In genomic region chr9:35748858-35749514, GRCh38 we compare ENCODE assay signal across 8 cellular contexts. TPM values are rescaled to one million over a fixed set of nuclear protein-coding genes. Genes with fewer than 3 reads are reported as not detected.
A peak's percentile ranks its signal among the peaks of the same experiment; 100 is the strongest.
DNase-seq lines count a peak whose midpoint lies in the region; ATAC-seq and TF ChIP-seq lines count a peak whose summit lies in the region.

TSS of gene GBA2 (minus strand) at chr9:35749228. CDS start at chr9:35748704, 524 bp downstream.
TSS of gene RGP1 (plus strand) at chr9:35749287. CDS start at chr9:35749756, 469 bp downstream.

- H3K4me1 Mint-ChIP-seq in CD4-positive, alpha-beta memory T cell = peaks cover 37 to 73% (median 51%) of the 10 kb centered on the region in 4 donors
- H3K4me1 Mint-ChIP-seq in endothelial cell (ENCODE audit: unreplicated experiment) = peaks cover 74% of the 10 kb centered on the region
- peaks cover 46% of the 10 kb centered on the region for H3K4me1 Mint-ChIP-seq in stimulated activated effector memory CD8-positive, alpha-beta T cell treated with anti-CD3 and anti-CD28 coated beads, Interleukin-12 subunit alpha, Interleukin-12 subunit beta, amount 100 ng/mL, for 72 hours

- H3K27me3 Mint-ChIP-seq in CD4-positive, alpha-beta memory T cell = no peaks in the 10 kb centered on the region
- peaks cover 9% of the 10 kb centered on the region for H3K27me3 Mint-ChIP-seq in endothelial cell (ENCODE audit: unreplicated experiment)

- H3K9ac ChIP-seq in NT2/D1 (ENCODE audit: insufficient read length, low read depth) = peak within 1 kb of the TSS; percentile 97

- H3K27ac ChIP-seq in CD4-positive, alpha-beta memory T cell (ENCODE audit: low read depth, low read length) = peak within 1 kb of the TSS; percentile 82
- peak within 1 kb of the TSS; percentile 60 for H3K27ac ChIP-seq in mesodermal cell (ENCODE audit: low read depth, low read length, severe bottlenecking)

- no peaks in the 10 kb centered on the region for H3K9me3 ChIP-seq in CD4-positive, alpha-beta memory T cell (ENCODE audit: control insufficient read depth in 1 of 2, low read length in 2 of 2)
- no peaks in the 10 kb centered on the region for H3K9me3 ChIP-seq in NT2/D1 (ENCODE audit: insufficient read depth, low read length)
- no peaks in the 10 kb centered on the region for H3K9me3 ChIP-seq in mesodermal cell (ENCODE audit: control insufficient read depth, low read length)

- peak within 1 kb of the TSS; percentile 87 to 97 (median 96) for H3K27ac Mint-ChIP-seq in CD4-positive, alpha-beta memory T cell
- H3K27ac Mint-ChIP-seq in endothelial cell (ENCODE audit: unreplicated experiment) = peak within 1 kb of the TSS; percentile 95
- H3K27ac Mint-ChIP-seq in stimulated activated effector memory CD8-positive, alpha-beta T cell treated with anti-CD3 and anti-CD28 coated beads, Interleukin-12 subunit alpha, Interleukin-12 subunit beta, amount 100 ng/mL, for 72 hours = peak within 1 kb of the TSS; percentile 93

- 0% methylated on average over 40 to 68 of the region's 69 CpGs for WGBS in mesodermal cell (ENCODE audit: insufficient coverage in 2 of 2), 2 experiments

- H3K4me1 ChIP-seq in CD4-positive, alpha-beta memory T cell (ENCODE audit: insufficient read depth, low read length) = peaks cover 45% of the 10 kb centered on the region
- peaks cover 11% of the 10 kb centered on the region for H3K4me1 ChIP-seq in NT2/D1 (ENCODE audit: insufficient read depth, insufficient read length)
- peaks cover 30% of the 10 kb centered on the region for H3K4me1 ChIP-seq in mesodermal cell (ENCODE audit: control insufficient read depth, insufficient read depth, low read length, poor library complexity, severe bottlenecking)

- no peaks in the 10 kb centered on the region for H3K9me3 Mint-ChIP-seq in CD4-positive, alpha-beta memory T cell
- H3K9me3 Mint-ChIP-seq in endothelial cell (ENCODE audit: unreplicated experiment) = no peaks in the 10 kb centered on the region
- no peaks in the 10 kb centered on the region for H3K9me3 Mint-ChIP-seq in stimulated activated effector memory CD8-positive, alpha-beta T cell treated with anti-CD3 and anti-CD28 coated beads, Interleukin-12 subunit alpha, Interleukin-12 subunit beta, amount 100 ng/mL, for 72 hours

- no peak for TF ChIP-seq CTCF in endothelial cell (IDR thresholded peaks at IDR 0.05; ENCODE audit: unreplicated experiment)

- peaks cover 33 to 59% of the 10 kb centered on the region in 2 donors for H3K36me3 Mint-ChIP-seq in CD4-positive, alpha-beta memory T cell
- H3K36me3 Mint-ChIP-seq in endothelial cell (ENCODE audit: low read depth, unreplicated experiment) = peaks cover 49% of the 10 kb centered on the region
- peaks cover 64% of the 10 kb centered on the region for H3K36me3 Mint-ChIP-seq in stimulated activated effector memory CD8-positive, alpha-beta T cell treated with anti-CD3 and anti-CD28 coated beads, Interleukin-12 subunit alpha, Interleukin-12 subunit beta, amount 100 ng/mL, for 72 hours

- peak within 1 kb of the TSS; percentile 89 to 92 for H3K4me3 ChIP-seq in CD4-positive, alpha-beta memory T cell (ENCODE audit: low read length in 2 of 2)
- H3K4me3 ChIP-seq in NT2/D1 (ENCODE audit: insufficient read length, low read depth) (peak within 1 kb of the TSS; percentile 92), mesodermal cell (ENCODE audit: extremely low read depth, insufficient read depth, low read length, poor library complexity, severe bottlenecking) (peak within 1 kb of the TSS; percentile 89)

- H3K27me3 ChIP-seq in CD4-positive, alpha-beta memory T cell (ENCODE audit: insufficient read depth, low read length) = no peaks in the 10 kb centered on the region
- no peaks in the 10 kb centered on the region for H3K27me3 ChIP-seq in NT2/D1 (ENCODE audit: insufficient read depth, insufficient read length)

- peak within 1 kb of the TSS; percentile 92 to 97 (median 94) for H3K4me3 Mint-ChIP-seq in CD4-positive, alpha-beta memory T cell
- peak within 1 kb of the TSS; percentile 96 for H3K4me3 Mint-ChIP-seq in endothelial cell (ENCODE audit: unreplicated experiment)
- H3K4me3 Mint-ChIP-seq in stimulated activated effector memory CD8-positive, alpha-beta T cell treated with anti-CD3 and anti-CD28 coated beads, Interleukin-12 subunit alpha, Interleukin-12 subunit beta, amount 100 ng/mL, for 72 hours = peak within 1 kb of the TSS; percentile 93

- DNase-seq in CD4-positive, alpha-beta memory T cell = peak; percentile 50 to 71 (median 62)
- DNase-seq in NT2/D1 (ENCODE audit: low read depth, low spot score) (peak; percentile 51), activated T-cell treated with anti-CD3 and anti-CD28 coated beads for 24 hours (ENCODE audit: low read depth) (peak; percentile 56), endothelial cell (ENCODE audit: low spot score) (peak; percentile 80)
- peak; percentile 72 to 88 for DNase-seq in stimulated activated effector memory CD8-positive, alpha-beta T cell treated with anti-CD3 and anti-CD28 coated beads, Interleukin-12 subunit alpha, Interleukin-12 subunit beta, amount 100 ng/mL, for 72 hours (ENCODE audit: low spot score in 2 of 2)

- ATAC-seq in GM19397 (IDR thresholded peaks at IDR 0.05; ENCODE audit: unreplicated experiment) (peak; percentile 82), HG03520 (IDR thresholded peaks at IDR 0.05; ENCODE audit: unreplicated experiment) (peak; percentile 64)
- ATAC-seq in stimulated activated effector memory CD8-positive, alpha-beta T cell treated with anti-CD3 and anti-CD28 coated beads, Interleukin-12 subunit alpha, Interleukin-12 subunit beta, amount 100 ng/mL, for 72 hours = peak; percentile 89

- POLR2A ChIA-PET in CD4-positive, alpha-beta memory T cell (lab: Charles Lee; ENCODE audit: partially characterized antibody) = interaction anchor here (0.8 to 8.1 kb wide), 15 partner anchors 8 to 739 kb away, joined by 3 to 179 read pairs (median 7); partner anchors contain the start of genes ARHGEF39, CCDC107, CREB3 and HINT2

- intact Hi-C loops in CD4-positive, alpha-beta memory T cell (cut with micrococcal nuclease) = loop anchor here (1.0 to 5.0 kb wide), 6 partner anchors 13 to 637 kb away; partner anchors contain the start of genes CCDC107, CREB3, RMRP and TLN1

- peaks cover 42% of the 10 kb centered on the region for H3K36me3 ChIP-seq in CD4-positive, alpha-beta memory T cell (ENCODE audit: insufficient read depth, low read length)
- peaks cover 75% of the 10 kb centered on the region for H3K36me3 ChIP-seq in NT2/D1 (ENCODE audit: insufficient read depth, insufficient read length, low read length)
- peaks cover 58% of the 10 kb centered on the region for H3K36me3 ChIP-seq in mesodermal cell (ENCODE audit: control insufficient read depth, insufficient read depth, low read length)

- CTCF ChIA-PET in CD4-positive, alpha-beta memory T cell (lab: Charles Lee; ENCODE audit: partially characterized antibody) = interaction anchor here (0.8 to 6.6 kb wide), 16 partner anchors 8 to 145 kb away, joined by 3 to 209 read pairs (median 5); partner anchors contain the start of genes CCDC107, CREB3, RMRP and SPAG8

RNA-seq across cellular contexts. Expression of gene GBA2, which starts in this region (rescaled TPM):
- total RNA-seq in CD4-positive, alpha-beta memory T cell = 10 to 100 TPM; 61.1 to 66.3 TPM
- 10 to 100 TPM; 16.3 to 27.1 TPM for polyA plus RNA-seq in CD4-positive, alpha-beta memory T cell
- total RNA-seq in endothelial cell (ENCODE audit: unreplicated experiment) = 200 TPM
- polyA plus RNA-seq in mesodermal cell (2013, experiment 1 of 2) = 78.5 TPM
- 58.0 TPM for polyA plus RNA-seq in mesodermal cell (2013, experiment 2 of 2)

RNA-seq across cellular contexts. Expression of gene RGP1, which starts in this region (rescaled TPM):
- total RNA-seq in CD4-positive, alpha-beta memory T cell = 10 to 100 TPM; 31.8 to 33.8 TPM
- polyA plus RNA-seq in CD4-positive, alpha-beta memory T cell = 1 to 10 TPM; 6.1 to 9.9 TPM
- 51.4 TPM for total RNA-seq in endothelial cell (ENCODE audit: unreplicated experiment)
- 19.8 TPM for polyA plus RNA-seq in mesodermal cell (2013, experiment 1 of 2)
- 18.2 TPM for polyA plus RNA-seq in mesodermal cell (2013, experiment 2 of 2)

Comparison
In these comparisons a context has a peak if more than half of its experiments do, and no peak if none do; other contexts are left out.
1. Peak in every context shown above with its lines: DNase-seq, ATAC-seq, H3K4me3 ChIP-seq and H3K27ac ChIP-seq.